Comparison of ENCODE assay signal across 19 cellular contexts in the genomic region with DNA sequence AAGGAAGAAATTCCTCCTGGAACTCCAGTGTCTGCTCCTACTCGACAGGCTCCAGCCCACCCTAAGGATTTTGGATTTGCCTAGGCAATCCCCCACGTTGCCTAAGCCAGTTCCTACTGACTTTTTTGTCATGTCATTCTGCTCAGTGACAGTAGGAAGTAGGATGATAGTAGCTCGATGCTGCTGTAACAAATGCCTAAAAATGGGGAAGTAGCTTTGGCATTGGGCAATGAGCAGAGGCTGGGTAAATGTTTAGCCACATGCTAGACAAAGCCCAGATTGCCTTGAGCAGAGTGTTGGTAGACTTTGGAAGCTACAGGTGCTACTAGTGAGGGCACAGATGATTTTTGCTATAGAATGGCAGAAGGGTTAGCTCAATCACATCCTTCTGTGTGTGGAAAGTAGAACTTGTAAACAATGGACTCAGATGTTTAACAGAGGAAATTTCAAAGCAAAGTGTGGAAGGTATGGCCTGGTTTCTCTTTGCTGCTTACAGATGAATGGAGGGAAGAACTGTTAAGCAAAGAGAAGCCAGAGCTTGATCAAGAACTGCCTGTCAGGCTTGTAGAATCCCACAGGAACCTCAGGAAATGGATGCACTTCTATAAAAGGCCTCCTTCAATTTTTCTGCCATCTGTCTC.
DNase-seq lines count a peak whose midpoint lies in the region; ATAC-seq and TF ChIP-seq lines count a peak whose summit lies in the region.
"Had no signal": no experiment of that assay in that cellular context is flagged by ENCODE, and none has a peak within 500 bp of the region (broad histone marks: within the 10 kb centered on the region; RNA-seq: fewer than 3 reads in every experiment).

No MANE protein-coding gene starts in this region.

- 76% methylated on average over 3 of the region's 3 CpGs for WGBS in esophagus muscularis mucosa

- peak; percentile 85 for DNase-seq in CD1c-positive myeloid dendritic cell (ENCODE audit: extremely low spot score)
- DNase-seq in esophagus muscularis mucosa (ENCODE audit: extremely low spot score), result peak; percentile 89
- no peak for DNase-seq in mesenteric fat pad (ENCODE audit: low spot score)
- DNase-seq in T-helper 9 cell, result no peak
- DNase-seq in stimulated activated CD4-positive, alpha-beta T cell treated with anti-CD3 and anti-CD28 coated beads, Interleukin-4, amount 100 ng/mL, for 24 hours, result no peak
- DNase-seq in NCI-H446 (lab: John Stamatoyannopoulos, UW), result no peak
- DNase-seq: ACHN; EL; immature natural killer cell; NCI-H1930; NCI-H510A; sigmoid colon; stimulated activated CD4-positive, alpha-beta T cell treated with anti-CD3 and anti-CD28 coated beads, Interleukin-4, amount 100 ng/mL, for 4 hours; T-cell had no signal

- no peak for TF ChIP-seq CTCF in OCI-LY3 (IDR thresholded peaks at IDR 0.05; ENCODE audit: low read depth, low read length)
- TF ChIP-seq CTCF in esophagus muscularis mucosa (IDR thresholded peaks at IDR 0.05), result no peak

- H3K4me3 ChIP-seq in OCI-LY3 (ENCODE audit: low read length) (no peak overlapping the region), esophagus muscularis mucosa (no peak overlapping the region)
- H3K4me3 ChIP-seq: neural progenitor cell, sigmoid colon, tibial nerve had no signal

- no peak for TF ChIP-seq POLR2A in esophagus muscularis mucosa (IDR thresholded peaks at IDR 0.05; ENCODE audit: low read depth)

- H3K4me1 ChIP-seq in OCI-LY3 (ENCODE audit: low read length) (peaks cover 14% of the 10 kb centered on the region), esophagus muscularis mucosa (no peaks in the 10 kb centered on the region)
- H3K4me1 ChIP-seq: neural progenitor cell, tibial nerve had no signal

- H3K9me3 ChIP-seq in OCI-LY3 (ENCODE audit: insufficient read depth, low read length) (no peaks in the 10 kb centered on the region), esophagus muscularis mucosa (no peaks in the 10 kb centered on the region)
- H3K9me3 ChIP-seq: sigmoid colon, tibial nerve had no signal

- H3K27me3 ChIP-seq in OCI-LY3 (ENCODE audit: low read depth, low read length) (peaks cover 5% of the 10 kb centered on the region; the same call in 1 of the 2 replicates), esophagus muscularis mucosa (no peaks in the 10 kb centered on the region)
- H3K27me3 ChIP-seq: neural progenitor cell, sigmoid colon, tibial nerve had no signal

- 0 out of 2 replicates have a peak overlapping the region, but pooled peaks have one; percentile 32 for H2AFZ ChIP-seq in OCI-LY3 (ENCODE audit: low read depth, low read length)
- H2AFZ ChIP-seq: neural progenitor cell had no signal

- H4K20me1 ChIP-seq in OCI-LY3 (ENCODE audit: insufficient read depth, low read length), result no peaks in the 10 kb centered on the region

- intact Hi-C loops in esophagus muscularis mucosa (cut with DNase I), result no loop called here

- H3K9ac ChIP-seq in OCI-LY3 (ENCODE audit: low read length), result no peak overlapping the region
- H3K9ac ChIP-seq: neural progenitor cell had no signal

- TF ChIP-seq EP300 in esophagus muscularis mucosa (IDR thresholded peaks at IDR 0.05), result no peak

- H3K79me2 ChIP-seq in OCI-LY3 (ENCODE audit: low read length), result no peaks in the 10 kb centered on the region

- no peak overlapping the region for H3K27ac ChIP-seq in OCI-LY3 (ENCODE audit: low read length)
- no peak overlapping the region for H3K27ac ChIP-seq in esophagus muscularis mucosa (replicated peaks in 1 of 4)
- H3K27ac ChIP-seq: epithelial cell of prostate, neural progenitor cell, sigmoid colon, tibial nerve had no signal

- no peak overlapping the region; the same call in 1 of the 2 replicates for H3K4me2 ChIP-seq in OCI-LY3 (ENCODE audit: low read length)
- H3K4me2 ChIP-seq: neural progenitor cell had no signal

- ATAC-seq in HG03159 (IDR thresholded peaks at IDR 0.05; ENCODE audit: unreplicated experiment), result peak; percentile 81
- ATAC-seq: T-cell had no signal

- H3K36me3 ChIP-seq in OCI-LY3 (replicated peaks; ENCODE audit: low read depth, low read length) (no peaks in the 10 kb centered on the region), esophagus muscularis mucosa (no peaks in the 10 kb centered on the region)
- H3K36me3 ChIP-seq: neural progenitor cell, sigmoid colon, tibial nerve had no signal

Comparison
In these comparisons a context has a peak if more than half of its experiments do, and no peak if none do; other contexts are left out.
1. DNase-seq: peak in CD1c-positive myeloid dendritic cell (single experiment) and esophagus muscularis mucosa (single experiment); none in mesenteric fat pad (single experiment), T-helper 9 cell (single experiment), stimulated activated CD4-positive, alpha-beta T cell treated with anti-CD3 and anti-CD28 coated beads, Interleukin-4, amount 100 ng/mL, for 24 hours (single experiment) and NCI-H446 (0 of 2).